ENCODE assay signal across 30 cellular contexts in the genomic region with DNA sequence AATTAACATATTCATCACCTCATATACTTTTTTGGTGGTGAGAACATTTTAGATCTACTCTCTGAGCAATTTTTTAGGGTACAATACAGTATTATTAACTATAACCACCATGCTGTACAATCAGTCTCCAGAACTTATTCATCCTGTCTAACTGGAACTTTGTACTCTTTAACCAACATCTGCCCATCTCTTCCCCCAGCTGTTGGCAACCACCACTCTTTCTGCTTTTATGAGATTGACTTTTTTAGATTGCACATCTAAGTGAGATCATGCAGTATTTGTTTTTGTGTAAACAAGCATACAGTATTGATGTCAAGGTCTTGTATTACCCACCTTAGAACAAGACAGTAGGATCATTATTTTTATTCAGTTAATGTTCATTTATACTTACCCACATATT.
DNase-seq lines count a peak whose midpoint lies in the region; ATAC-seq and TF ChIP-seq lines count a peak whose summit lies in the region.
"Had no signal": no experiment of that assay in that cellular context is flagged by ENCODE, and none has a peak within 500 bp of the region (broad histone marks: within the 10 kb centered on the region; RNA-seq: fewer than 3 reads in every experiment).

No MANE protein-coding gene starts in this region.

- H3K27me3 ChIP-seq in ACC112 (ENCODE audit: insufficient read depth, low read length): no peaks in the 10 kb centered on the region
- H3K27me3 ChIP-seq in IMR-90 (ENCODE audit: control insufficient read depth, insufficient read depth, low read length): no peaks in the 10 kb centered on the region
- H3K27me3 ChIP-seq: body of pancreas, foreskin keratinocyte, heart left ventricle, neutrophil had no signal

- H2BK15ac ChIP-seq in IMR-90 (ENCODE audit: low read depth, low read length): no peak overlapping the region

- TF ChIP-seq RAD21 in IMR-90 (IDR thresholded peaks at IDR 0.05; ENCODE audit: low read length): no peak

- no peaks in the 10 kb centered on the region for H3K9me3 ChIP-seq in IMR-90 (ENCODE audit: control insufficient read depth, insufficient read depth, low read length)
- H3K9me3 ChIP-seq: body of pancreas, heart left ventricle, lower lobe of right lung, neutrophil, tibial nerve had no signal

- in situ Hi-C loops in IMR-90 (cut with MboI; ENCODE audit: low sequenced_read_pairs): no loop called here

- no peak overlapping the region for H3K56ac ChIP-seq in IMR-90 (ENCODE audit: extremely low read depth, insufficient read depth, low read length)

- H3K4me2 ChIP-seq in IMR-90 (ENCODE audit: low read depth, low read length): no peak overlapping the region

- no peak overlapping the region for H2AFZ ChIP-seq in ACC112 (ENCODE audit: low read length, unreplicated experiment)
- no peak overlapping the region for H2AFZ ChIP-seq in IMR-90 (replicated peaks; ENCODE audit: low read length, poor library complexity)

- peak overlapping the region; percentile 91 for H3K27ac Mint-ChIP-seq in activated T-helper 17 cell treated with anti-CD3 and anti-CD28 coated beads, Interleukin-2, amount 50 U/mL, for 72 hours
- H3K27ac Mint-ChIP-seq: activated B cell treated with CpG ODN at 0.5 μM for 24 hours; activated naive CD4-positive, alpha-beta T cell treated with anti-CD3 and anti-CD28 coated beads for 36 hours; naive B cell had no signal

- no peak overlapping the region for H4K8ac ChIP-seq in IMR-90 (ENCODE audit: low read depth in 2 of 2, low read length in 2 of 2)

- H3K27me3 Mint-ChIP-seq in activated T-helper 17 cell treated with anti-CD3 and anti-CD28 coated beads, Interleukin-2, amount 50 U/mL, for 72 hours: no peaks in the 10 kb centered on the region
- H3K27me3 Mint-ChIP-seq: activated B cell treated with CpG ODN at 0.5 μM for 24 hours; activated CD4-positive, alpha-beta T cell treated with anti-CD3 and anti-CD28 coated beads, Interleukin-2, amount 10 ng/mL, durations not matched to agents 7 days and 5 days; central memory CD8-positive, alpha-beta T cell; naive B cell had no signal

- no peak overlapping the region for H2AK9ac ChIP-seq in IMR-90 (replicated peaks; ENCODE audit: low read depth, low read length, poor library complexity)

- POLR2A ChIA-PET in IMR-90 (lab: Charles Lee; ENCODE audit: unreplicated experiment): no interaction called here

- no peak overlapping the region for H4K91ac ChIP-seq in IMR-90 (ENCODE audit: insufficient read depth, low read depth, low read length)

- dilution Hi-C loops in IMR-90 (cut with HindIII; ENCODE audit: low sequenced_read_pairs, unreplicated experiment): no loop called here

- 0 out of 2 replicates have a peak overlapping the region, but pooled peaks have one; percentile 10 for H2AK5ac ChIP-seq in IMR-90 (ENCODE audit: low read depth, low read length)

- H3K18ac ChIP-seq in IMR-90 (ENCODE audit: low read depth, low read length): no peak overlapping the region

- H3K36me3 ChIP-seq in ACC112 (ENCODE audit: insufficient read depth, low read length) (no peaks in the 10 kb centered on the region), IMR-90 (ENCODE audit: control insufficient read depth, insufficient read depth, low read length) (no peaks in the 10 kb centered on the region)
- H3K36me3 ChIP-seq: heart left ventricle, lower lobe of right lung, neutrophil, tibial nerve had no signal

- BruUV-seq in IMR-90 (replicated peaks; lab: Mats Ljungman, UMichigan): no TSS peak

- H3K4me1 ChIP-seq in ACC112 (ENCODE audit: control insufficient read depth, insufficient read depth, low read length, unreplicated experiment): peaks cover 39% of the 10 kb centered on the region
- peaks cover 6% of the 10 kb centered on the region for H3K4me1 ChIP-seq in IMR-90 (ENCODE audit: control insufficient read depth, insufficient read depth, low read length)
- H3K4me1 ChIP-seq: body of pancreas, foreskin keratinocyte, heart left ventricle, lower lobe of right lung, tibial nerve had no signal

- H3K4ac ChIP-seq in IMR-90 (ENCODE audit: low read depth, low read length): no peak overlapping the region; the same call in 1 of the 2 replicates

- H2BK5ac ChIP-seq in IMR-90 (ENCODE audit: low read depth, low read length, poor library complexity, severe bottlenecking): no peak overlapping the region

- no peaks in the 10 kb centered on the region for H3K36me3 Mint-ChIP-seq in activated T-helper 17 cell treated with anti-CD3 and anti-CD28 coated beads, Interleukin-2, amount 50 U/mL, for 72 hours (ENCODE audit: low read depth)
- H3K36me3 Mint-ChIP-seq: naive B cell had no signal

- no peak overlapping the region; the same call in 1 of the 2 replicates for H2BK120ac ChIP-seq in IMR-90 (ENCODE audit: low read depth, low read length)

- H2BK20ac ChIP-seq in IMR-90 (ENCODE audit: low read depth, low read length): 0 out of 2 replicates have a peak overlapping the region, but pooled peaks have one; percentile 10

- H3K9me1 ChIP-seq in IMR-90 (ENCODE audit: insufficient read depth, low read length): peaks cover 6% of the 10 kb centered on the region; the same call in 1 of the 2 replicates

- ATAC-seq in IMR-90 (ENCODE audit: low read depth) (no peak), left colon (peak; percentile 48), SK-N-SH treated with all-trans-retinoic acid at 6 μM for 48 hours (no peak)
- ATAC-seq in activated T-helper 17 cell treated with anti-CD3 and anti-CD28 coated beads, Interleukin-2, amount 50 U/mL, for 72 hours (replicated peaks): no peak
- ATAC-seq: body of pancreas, esophagus mucosa, foreskin keratinocyte, heart left ventricle, lower lobe of right lung, Panc1, right cardiac atrium had no signal

- H3K4me1 Mint-ChIP-seq in activated T-helper 17 cell treated with anti-CD3 and anti-CD28 coated beads, Interleukin-2, amount 50 U/mL, for 72 hours: peaks cover 24% of the 10 kb centered on the region

- no peak overlapping the region for H3K9ac ChIP-seq in IMR-90 (ENCODE audit: low read depth, low read length)

- H3K4me3 Mint-ChIP-seq in activated T-helper 17 cell treated with anti-CD3 and anti-CD28 coated beads, Interleukin-2, amount 50 U/mL, for 72 hours: peak overlapping the region; percentile 63
- H3K4me3 Mint-ChIP-seq: activated B cell treated with CpG ODN at 0.5 μM for 24 hours; activated CD4-positive, alpha-beta T cell treated with anti-CD3 and anti-CD28 coated beads, Interleukin-2, amount 10 ng/mL, durations not matched to agents 7 days and 5 days; activated naive CD4-positive, alpha-beta T cell treated with anti-CD3 and anti-CD28 coated beads for 36 hours; central memory CD8-positive, alpha-beta T cell; endodermal cell; naive B cell had no signal

- TF ChIP-seq CTCF in IMR-90 (conservative IDR thresholded peaks at IDR 0.05; ENCODE audit: low read depth, low read length): no peak

- CTCF ChIA-PET in IMR-90 (lab: Yijun Ruan, JAX): no interaction called here

- intact Hi-C loops in IMR-90 (cut with micrococcal nuclease) (no loop called here), left colon (cut with DNase I, micrococcal nuclease) (no loop called here)

- H4K20me1 ChIP-seq in IMR-90 (ENCODE audit: insufficient read depth, low read length): no peaks in the 10 kb centered on the region

- H3K79me2 ChIP-seq in ACC112 (ENCODE audit: control insufficient read depth, insufficient read depth, low read length, unreplicated experiment): no peaks in the 10 kb centered on the region

- H4K5ac ChIP-seq in IMR-90 (ENCODE audit: low read depth, low read length): no peak overlapping the region

- H3K27ac ChIP-seq in ACC112 (ENCODE audit: low read depth, low read length): peak overlapping the region; percentile 55; the same call in 1 of the 2 replicates
- H3K27ac ChIP-seq in IMR-90 (ENCODE audit: insufficient read depth, low read length): no peak overlapping the region
- H3K27ac ChIP-seq: body of pancreas, foreskin keratinocyte, heart left ventricle, lower lobe of right lung, neutrophil, tibial nerve had no signal

- H3K4me3 ChIP-seq in ACC112 (ENCODE audit: low read depth, low read length): no peak overlapping the region
- no peak overlapping the region for H3K4me3 ChIP-seq in IMR-90 (ENCODE audit: insufficient read depth, low read depth, low read length)
- H3K4me3 ChIP-seq: body of pancreas, heart left ventricle, lower lobe of right lung, tibial nerve had no signal

- H3K79me1 ChIP-seq in IMR-90 (ENCODE audit: low read depth in 1 of 2, low read length in 2 of 2): peaks cover 0 to 8% of the 10 kb centered on the region in 2 experiments; a peak in 1 of 4 replicates

- H3K23ac ChIP-seq in IMR-90 (ENCODE audit: low read depth, low read length): no peak overlapping the region

- DNase-seq in IMR-90 (no peak), left colon (no peak), NCI-H2196 treated with DMSO at 0.1 percent for 48 hours (lab: John Stamatoyannopoulos, UW; ENCODE audit: unreplicated experiment) (no peak)
- no peak for DNase-seq in stimulated activated CD4-positive, alpha-beta T cell treated with anti-CD3 and anti-CD28 coated beads, Interleukin-1b, Interleukin-23, amount 100 ng/mL, for 48 hours
- DNase-seq: activated B cell treated with CpG ODN at 0.5 μM for 24 hours; body of pancreas; dermis blood vessel endothelial cell; endodermal cell; foreskin keratinocyte; heart left ventricle; kidney; lower lobe of right lung; midbrain; naive B cell; NCI-H1105 treated with DMSO at 0.1 percent for 48 hours; NCI-H1930; NCI-H524 treated with DMSO at 0.1 percent for 48 hours; SHP77 treated with DMSO at 0.1 percent for 48 hours; stimulated activated CD4-positive, alpha-beta T cell treated with anti-CD3 and anti-CD28 coated beads, Interleukin-2, amount 100 ng/mL, for 48 hours had no signal

- H3K9me3 Mint-ChIP-seq in activated T-helper 17 cell treated with anti-CD3 and anti-CD28 coated beads, Interleukin-2, amount 50 U/mL, for 72 hours: no peaks in the 10 kb centered on the region
- H3K9me3 Mint-ChIP-seq: activated B cell treated with CpG ODN at 0.5 μM for 24 hours; activated CD4-positive, alpha-beta T cell treated with anti-CD3 and anti-CD28 coated beads, Interleukin-2, amount 10 ng/mL, durations not matched to agents 7 days and 5 days; activated naive CD4-positive, alpha-beta T cell treated with anti-CD3 and anti-CD28 coated beads for 36 hours; central memory CD8-positive, alpha-beta T cell; endodermal cell; naive B cell had no signal

- H3K14ac ChIP-seq in IMR-90 (replicated peaks; ENCODE audit: low read depth, low read length): no peak overlapping the region

- no peak for TF ChIP-seq POLR2A in IMR-90 (IDR thresholded peaks at IDR 0.05; ENCODE audit: low read depth, low read length)

TF ChIP-seq in IMR-90, 13 proteins besides CTCF, POLR2A, EP300 and RAD21 (continues in another document):
- no peak for TF ChIP-seq CEBPB (IDR thresholded peaks at IDR 0.05; ENCODE audit: low read depth, low read length)
- TF ChIP-seq MAZ (IDR thresholded peaks at IDR 0.05; ENCODE audit: borderline replicate concordance, low read depth, low read length): no peak
- TF ChIP-seq CHD1 (IDR thresholded peaks at IDR 0.05; ENCODE audit: low read depth, low read length): no peak
- TF ChIP-seq MXI1 (IDR thresholded peaks at IDR 0.05; ENCODE audit: borderline replicate concordance, low read depth, low read length): no peak

TF ChIP-seq in SK-N-SH treated with all-trans-retinoic acid at 6 μM for 48 hours, 23 proteins besides CTCF, POLR2A, EP300 and RAD21 (continues in another document):
- TF ChIP-seq BACH2 (CRISPR knock-in tag; IDR thresholded peaks at IDR 0.05; ENCODE audit: borderline replicate concordance) (no peak), GLIS3 (CRISPR knock-in tag; IDR thresholded peaks at IDR 0.05) (no peak)
